ENCODE assay signal across 1 cellular context in genomic region chr11:75241036-75241905, GRCh38.
TF ChIP-seq lines count a peak whose summit lies in the region.

No MANE protein-coding gene starts in this region.

TF ChIP-seq in HepG2, 621 proteins besides CTCF, POLR2A, EP300 and RAD21 (continued from another document and continues in another):
- TF ChIP-seq GMEB1 (CRISPR knock-in tag; IDR thresholded peaks at IDR 0.05; ENCODE audit: borderline replicate concordance) (no peak), ARNT2 (CRISPR knock-in tag; IDR thresholded peaks at IDR 0.05; ENCODE audit: low read depth) (no peak), ZNF512B (CRISPR knock-in tag; IDR thresholded peaks at IDR 0.05; ENCODE audit: borderline replicate concordance) (no peak), FOXK2 (IDR thresholded peaks at IDR 0.05) (no peak), RFX1 (IDR thresholded peaks at IDR 0.05) (no peak), ZNF883 (CRISPR knock-in tag; IDR thresholded peaks at IDR 0.05; ENCODE audit: not compliant biosample characterization) (no peak), ISL2 (CRISPR knock-in tag; IDR thresholded peaks at IDR 0.05) (no peak), KLF9 (CRISPR knock-in tag; IDR thresholded peaks at IDR 0.05; ENCODE audit: low read depth) (no peak), ZNF563 (CRISPR knock-in tag; IDR thresholded peaks at IDR 0.05) (peak; percentile 15; the same call in 1 of the 2 replicates), ZNF704 (CRISPR knock-in tag; IDR thresholded peaks at IDR 0.05; ENCODE audit: borderline replicate concordance) (no peak), ZEB1 (IDR thresholded peaks at IDR 0.05; ENCODE audit: insufficient replicate concordance, low read depth) (no peak), HHEX (CRISPR knock-in tag; IDR thresholded peaks at IDR 0.05) (no peak), HCFC1 (IDR thresholded peaks at IDR 0.05; ENCODE audit: low read depth, low read length) (no peak), ZNF142 (CRISPR knock-in tag; IDR thresholded peaks at IDR 0.05) (0 out of 2 replicates have a peak, but pooled peaks have one; percentile 28), ZBTB49 (CRISPR knock-in tag; IDR thresholded peaks at IDR 0.05; ENCODE audit: borderline replicate concordance) (no peak), POLR2G (IDR thresholded peaks at IDR 0.05; ENCODE audit: low read depth, low read length) (peak; percentile 36; the same call in 1 of the 2 replicates), MAF1 (CRISPR knock-in tag; IDR thresholded peaks at IDR 0.05; ENCODE audit: borderline replicate concordance) (no peak), SOX13 (IDR thresholded peaks at IDR 0.05) (no peak), SOX13 (CRISPR knock-in tag; conservative IDR thresholded peaks at IDR 0.05 in 1 of 2, IDR thresholded peaks at IDR 0.05 in 1 of 2) (no peak), ZBTB20 (CRISPR knock-in tag; IDR thresholded peaks at IDR 0.05; ENCODE audit: borderline replicate concordance, low read depth) (no peak), IKZF5 (CRISPR knock-in tag; IDR thresholded peaks at IDR 0.05) (no peak), ZNF24 (IDR thresholded peaks at IDR 0.05) (no peak), HOXA9 (CRISPR knock-in tag; IDR thresholded peaks at IDR 0.05; ENCODE audit: borderline replicate concordance) (no peak), ZNF841 (CRISPR knock-in tag; IDR thresholded peaks at IDR 0.05; ENCODE audit: borderline replicate concordance) (no peak), ETV5 (CRISPR knock-in tag; IDR thresholded peaks at IDR 0.05; ENCODE audit: borderline replicate concordance) (no peak), THAP11 (CRISPR knock-in tag; IDR thresholded peaks at IDR 0.05) (0 out of 2 replicates have a peak, but pooled peaks have one; percentile 18), NFRKB (IDR thresholded peaks at IDR 0.05) (no peak), ZZZ3 (CRISPR knock-in tag; IDR thresholded peaks at IDR 0.05; ENCODE audit: borderline replicate concordance) (no peak), REPIN1 (CRISPR knock-in tag; IDR thresholded peaks at IDR 0.05; ENCODE audit: borderline replicate concordance, low read depth) (no peak), ZSCAN20 (CRISPR knock-in tag; IDR thresholded peaks at IDR 0.05; ENCODE audit: borderline replicate concordance) (peak; percentile 46; the same call in 1 of the 2 replicates), SRSF9 (IDR thresholded peaks at IDR 0.05; ENCODE audit: borderline replicate concordance, insufficient read depth, low read depth, low read length, poor library complexity, severe bottlenecking) (no peak), ERF (CRISPR knock-in tag; IDR thresholded peaks at IDR 0.05) (no peak), ATRX (CRISPR knock-in tag; IDR thresholded peaks at IDR 0.05; ENCODE audit: borderline replicate concordance) (no peak), CHD4 (IDR thresholded peaks at IDR 0.05; ENCODE audit: borderline replicate concordance, low read length) (no peak), NFE2 (CRISPR knock-in tag; IDR thresholded peaks at IDR 0.05) (no peak), TBP (CRISPR knock-in tag; IDR thresholded peaks at IDR 0.05) (no peak), ZNF549 (CRISPR knock-in tag; IDR thresholded peaks at IDR 0.05) (no peak), FUBP1 (CRISPR knock-in tag; IDR thresholded peaks at IDR 0.05; ENCODE audit: borderline replicate concordance) (no peak)
- TF ChIP-seq, protein P1, sequence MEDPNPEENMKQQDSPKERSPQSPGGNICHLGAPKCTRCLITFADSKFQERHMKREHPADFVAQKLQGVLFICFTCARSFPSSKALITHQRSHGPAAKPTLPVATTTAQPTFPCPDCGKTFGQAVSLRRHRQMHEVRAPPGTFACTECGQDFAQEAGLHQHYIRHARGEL (CRISPR knock-in tag; IDR thresholded peaks at IDR 0.05): no peak
- TF ChIP-seq, protein P2, sequence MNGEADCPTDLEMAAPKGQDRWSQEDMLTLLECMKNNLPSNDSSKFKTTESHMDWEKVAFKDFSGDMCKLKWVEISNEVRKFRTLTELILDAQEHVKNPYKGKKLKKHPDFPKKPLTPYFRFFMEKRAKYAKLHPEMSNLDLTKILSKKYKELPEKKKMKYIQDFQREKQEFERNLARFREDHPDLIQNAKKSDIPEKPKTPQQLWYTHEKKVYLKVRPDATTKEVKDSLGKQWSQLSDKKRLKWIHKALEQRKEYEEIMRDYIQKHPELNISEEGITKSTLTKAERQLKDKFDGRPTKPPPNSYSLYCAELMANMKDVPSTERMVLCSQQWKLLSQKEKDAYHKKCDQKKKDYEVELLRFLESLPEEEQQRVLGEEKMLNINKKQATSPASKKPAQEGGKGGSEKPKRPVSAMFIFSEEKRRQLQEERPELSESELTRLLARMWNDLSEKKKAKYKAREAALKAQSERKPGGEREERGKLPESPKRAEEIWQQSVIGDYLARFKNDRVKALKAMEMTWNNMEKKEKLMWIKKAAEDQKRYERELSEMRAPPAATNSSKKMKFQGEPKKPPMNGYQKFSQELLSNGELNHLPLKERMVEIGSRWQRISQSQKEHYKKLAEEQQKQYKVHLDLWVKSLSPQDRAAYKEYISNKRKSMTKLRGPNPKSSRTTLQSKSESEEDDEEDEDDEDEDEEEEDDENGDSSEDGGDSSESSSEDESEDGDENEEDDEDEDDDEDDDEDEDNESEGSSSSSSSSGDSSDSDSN (CRISPR knock-in tag; IDR thresholded peaks at IDR 0.05): no peak; the same call in 1 of the 2 replicates
- TF ChIP-seq, protein P3, sequence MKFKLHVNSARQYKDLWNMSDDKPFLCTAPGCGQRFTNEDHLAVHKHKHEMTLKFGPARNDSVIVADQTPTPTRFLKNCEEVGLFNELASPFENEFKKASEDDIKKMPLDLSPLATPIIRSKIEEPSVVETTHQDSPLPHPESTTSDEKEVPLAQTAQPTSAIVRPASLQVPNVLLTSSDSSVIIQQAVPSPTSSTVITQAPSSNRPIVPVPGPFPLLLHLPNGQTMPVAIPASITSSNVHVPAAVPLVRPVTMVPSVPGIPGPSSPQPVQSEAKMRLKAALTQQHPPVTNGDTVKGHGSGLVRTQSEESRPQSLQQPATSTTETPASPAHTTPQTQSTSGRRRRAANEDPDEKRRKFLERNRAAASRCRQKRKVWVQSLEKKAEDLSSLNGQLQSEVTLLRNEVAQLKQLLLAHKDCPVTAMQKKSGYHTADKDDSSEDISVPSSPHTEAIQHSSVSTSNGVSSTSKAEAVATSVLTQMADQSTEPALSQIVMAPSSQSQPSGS (CRISPR knock-in tag; IDR thresholded peaks at IDR 0.05): no peak
